ENCODE assay signal across 16 cellular contexts in the genomic region with DNA sequence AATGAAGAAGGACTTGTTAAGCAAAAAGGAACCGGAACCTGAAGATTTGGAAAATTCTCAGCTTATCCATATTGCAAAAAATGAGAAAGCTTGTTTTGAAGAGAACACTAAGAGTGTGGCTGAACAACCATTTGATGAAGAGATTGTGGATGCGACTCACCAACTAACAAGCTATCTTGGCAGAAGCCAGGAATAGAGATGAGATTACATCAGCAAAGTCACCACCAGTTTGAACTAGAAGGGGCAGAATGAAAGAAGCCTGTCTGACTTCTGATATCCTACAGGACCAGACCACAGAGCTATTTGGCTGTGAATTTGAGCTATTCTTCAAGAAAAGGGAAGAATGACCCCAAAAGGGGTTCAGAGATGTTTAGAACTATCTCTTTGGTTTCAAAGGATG. TPM values are rescaled to one million over a fixed set of nuclear protein-coding genes. Genes with fewer than 3 reads are reported as not detected.
DNase-seq lines count a peak whose midpoint lies in the region; ATAC-seq and TF ChIP-seq lines count a peak whose summit lies in the region.
"Had no signal": no experiment of that assay in that cellular context is flagged by ENCODE, and none has a peak within 500 bp of the region (broad histone marks: within the 10 kb centered on the region; RNA-seq: fewer than 3 reads in every experiment).

No MANE protein-coding gene starts in this region.

- no peak overlapping the region for H2AFZ ChIP-seq in fibroblast of lung (ENCODE audit: low read length)

- H3K9me3 ChIP-seq in SJSA1 (replicated peaks), result no peaks in the 10 kb centered on the region; the same call in 1 of the 2 replicates
- no peaks in the 10 kb centered on the region for H3K9me3 ChIP-seq in fibroblast of lung (ENCODE audit: control insufficient read depth, insufficient read depth, low read depth, low read length)
- H3K9me3 ChIP-seq: stomach had no signal

- H3K27ac ChIP-seq in SJSA1 (peak overlapping the region; percentile 2; the same call in 1 of the 2 replicates), fibroblast of lung (ENCODE audit: insufficient read depth, low read length) (peak overlapping the region; percentile 84)
- H3K27ac ChIP-seq: C4-2B, stomach had no signal

- H3K4me2 ChIP-seq in fibroblast of lung (ENCODE audit: extremely low read depth, insufficient read depth, low read length), result no peak overlapping the region

- TF ChIP-seq CTCF in fibroblast of lung (conservative IDR thresholded peaks at IDR 0.05 in 1 of 2, IDR thresholded peaks at IDR 0.05 in 1 of 2; ENCODE audit: low read depth in 1 of 2, low read length in 2 of 2), result no peak

- no peak overlapping the region for H3K9ac ChIP-seq in fibroblast of lung (ENCODE audit: insufficient read depth, low read length)

- H3K4me1 ChIP-seq in SJSA1 (replicated peaks) (peaks cover 10% of the 10 kb centered on the region), fibroblast of lung (ENCODE audit: control insufficient read depth, extremely low read depth, insufficient read depth, low read length) (peaks cover 9% of the 10 kb centered on the region)
- H3K4me1 ChIP-seq: stomach had no signal

- H3K27me3 ChIP-seq in SJSA1 (replicated peaks) (no peaks in the 10 kb centered on the region), fibroblast of lung (ENCODE audit: control insufficient read depth, insufficient read depth, low read length) (no peaks in the 10 kb centered on the region)
- H3K27me3 ChIP-seq: stomach had no signal

- H4K20me1 ChIP-seq in fibroblast of lung (ENCODE audit: control insufficient read depth, extremely low read depth, insufficient read depth, low read length), result no peaks in the 10 kb centered on the region

- DNase-seq in A172 (ENCODE audit: low spot score), result peak; percentile 41
- DNase-seq in GM04504 (ENCODE audit: low read depth), result peak; percentile 68
- peak in 1 of 2 experiments; percentile 14 for DNase-seq in SJSA1 (ENCODE audit: low read depth in 1 of 2, low spot score in 2 of 2)
- DNase-seq in fibroblast of lung (ENCODE audit: low read depth in 2 of 2), result peak; percentile 66 to 78
- no peak for DNase-seq in activated CD8-positive, alpha-beta memory T cell treated with anti-CD3 and anti-CD28 coated beads, Interleukin-2, amount 50 U/mL, for 48 hours
- no peak for DNase-seq in NCI-H1105 (lab: John Stamatoyannopoulos, UW)
- DNase-seq in NCI-H748 (lab: John Stamatoyannopoulos, UW; ENCODE audit: unreplicated experiment), result no peak
- DNase-seq: activated CD4-positive, alpha-beta T cell treated with anti-CD3 and anti-CD28 coated beads for 48 hours; activated naive CD4-positive, alpha-beta T cell; effector memory CD8-positive, alpha-beta T cell; H9; NCI-H2227 treated with DMSO at 0.1 percent for 48 hours; stimulated activated CD4-positive, alpha-beta T cell treated with anti-CD3 and anti-CD28 coated beads, Interleukin-2, amount 100 ng/mL, for 48 hours; stomach had no signal

- peaks cover 90% of the 10 kb centered on the region for H3K36me3 ChIP-seq in SJSA1
- H3K36me3 ChIP-seq in fibroblast of lung (ENCODE audit: control insufficient read depth, insufficient read depth, low read length), result peaks cover 12% of the 10 kb centered on the region

- no peaks in the 10 kb centered on the region for H3K79me2 ChIP-seq in fibroblast of lung (ENCODE audit: control insufficient read depth, insufficient read depth, low read length)

- ATAC-seq in HG03378 (IDR thresholded peaks at IDR 0.05; ENCODE audit: unreplicated experiment), result no peak
- ATAC-seq: effector memory CD8-positive, alpha-beta T cell had no signal

- no peak overlapping the region for H3K4me3 ChIP-seq in SJSA1
- no peak overlapping the region for H3K4me3 ChIP-seq in fibroblast of lung (replicated peaks in 1 of 4; ENCODE audit: control extremely low read depth in 1 of 4, insufficient read depth in 1 of 4, low read depth in 3 of 4, low read length in 4 of 4)
- H3K4me3 ChIP-seq: stomach had no signal

RNA-seq across cellular contexts. Expression of gene NDUFA9, which starts 15.2 kb away (rescaled TPM):
- total RNA-seq in A172 (2014; rRNA removed; shearing (Covaris generic)), result 70.0 and 95.3 TPM in 2 replicates
- total RNA-seq in SJSA1 (2014; rRNA removed; shearing (Covaris generic)), result 129 and 186 TPM in 2 replicates
- 21.3 and 42.6 TPM in 2 replicates for total RNA-seq in fibroblast of lung
- polyA plus RNA-seq in fibroblast of lung, result 68.8 and 73.8 TPM in 2 replicates
- polyA plus RNA-seq in fibroblast of lung (2012), result 103 and 154 TPM in 2 replicates
- 444 and 458 TPM in 2 replicates for polyA minus RNA-seq in fibroblast of lung (ENCODE audit: low replicate concordance)

RNA-seq across cellular contexts. Expression of gene AKAP3, which starts 15.3 kb away (rescaled TPM):
- 0.14 TPM in 1 of 2 replicates, not detected in the other for total RNA-seq in A172 (2014; rRNA removed; shearing (Covaris generic))
- 2.4 and 2.5 TPM in 2 replicates for total RNA-seq in SJSA1 (2014; rRNA removed; shearing (Covaris generic))
- total RNA-seq in fibroblast of lung, result 1.5 and 2.8 TPM in 2 replicates
- polyA plus RNA-seq in fibroblast of lung, result 0.30 and 1.1 TPM in 2 replicates
- 0.41 and 1.1 TPM in 2 replicates for polyA plus RNA-seq in fibroblast of lung (2012)
- polyA minus RNA-seq in fibroblast of lung (ENCODE audit: low replicate concordance), result 0.27 TPM in 1 of 2 replicates, not detected in the other

RNA-seq across cellular contexts. Expression of gene GALNT8, which starts 56.1 kb away (rescaled TPM):
- not detected in 2 replicates for total RNA-seq in A172 (2014; rRNA removed; shearing (Covaris generic))
- not detected in 2 replicates for total RNA-seq in SJSA1 (2014; rRNA removed; shearing (Covaris generic))
- total RNA-seq in fibroblast of lung, result under 0.01 TPM in 2 replicates
- polyA plus RNA-seq in fibroblast of lung, result not detected in 2 replicates
- not detected in 2 replicates for polyA plus RNA-seq in fibroblast of lung (2012)
- not detected in 2 replicates for polyA minus RNA-seq in fibroblast of lung (ENCODE audit: low replicate concordance)

Comparison
In these comparisons a context has a peak if more than half of its experiments do, and no peak if none do; other contexts are left out.
1. DNase-seq: peak in A172 (single experiment), GM04504 (single experiment) and fibroblast of lung (2 of 2); none in activated CD8-positive, alpha-beta memory T cell treated with anti-CD3 and anti-CD28 coated beads, Interleukin-2, amount 50 U/mL, for 48 hours (single experiment), NCI-H1105 (single experiment) and NCI-H748 (single experiment).